In genomic region chr2:131671841-131672470, GRCh38 we compare ENCODE assay signal across 7 cellular contexts.
DNase-seq lines count a peak whose midpoint lies in the region; ATAC-seq, FAIRE-seq and TF ChIP-seq lines count a peak whose summit lies in the region.
"Not testable (repeated sequence)": the region's sequence is repeated elsewhere in the genome, so short reads cannot be mapped to it uniquely, and the experiment has no call there.

No MANE protein-coding gene starts in this region.

- not testable (repeated sequence) for H3K9ac ChIP-seq in GM12878 (ENCODE audit: control insufficient read depth, insufficient read depth, low read length)
- H3K9ac ChIP-seq in skeletal muscle tissue (ENCODE audit: low read depth in 1 of 3, low read length in 3 of 3) = peak overlapping the region in 1 of 3 donors; percentile 66

- not testable (repeated sequence) for H3K4me1 Mint-ChIP-seq in GM23338; naive thymus-derived CD4-positive, alpha-beta T cell

- peak; percentile 37 for ATAC-seq in GM23338
- ATAC-seq in GM12878; naive thymus-derived CD4-positive, alpha-beta T cell: not testable (repeated sequence)

- not testable (repeated sequence) for H3K79me2 ChIP-seq in GM23338 (replicated peaks; ENCODE audit: insufficient read depth); PC-9 (ENCODE audit: low read depth); GM12878 (ENCODE audit: control insufficient read depth, insufficient read depth, low read length); hepatocyte

- RAD21 ChIA-PET in GM12878 (lab: Charles Lee; ENCODE audit: unreplicated experiment) = interaction anchor here (0.7 to 3.3 kb wide), 13 partner anchors 10 to 1513 kb away, joined by 3 to 39 read pairs (median 4); a partner anchor contains a TSS

- CTCF ChIA-PET in PC-9 (lab: Charles Lee) = interaction anchor here (0.6 to 1.1 kb wide), 5 partner anchors 10 to 518 kb away, joined by 4 to 15 read pairs (median 11); no protein-coding TSS in a partner anchor
- CTCF ChIA-PET in GM12878 (lab: Yijun Ruan, JAX) = interaction anchor here (0.6 to 4.2 kb wide), 23 partner anchors 10 to 1494 kb away, joined by 3 to 74 read pairs (median 5); partner anchors contain the start of genes CCDC74A and MZT2A
- CTCF ChIA-PET in naive thymus-derived CD4-positive, alpha-beta T cell (lab: Charles Lee) = interaction anchor here (0.6 to 2.5 kb wide), 9 partner anchors 10 to 521 kb away, joined by 3 to 17 read pairs (median 4); no protein-coding TSS in a partner anchor

- SMC1A ChIA-PET in GM12878 (lab: Charles Lee; ENCODE audit: uncharacterized antibody, unreplicated experiment) = interaction anchor here (0.6 to 3.0 kb wide), 13 partner anchors 10 to 1339 kb away, joined by 3 to 22 read pairs (median 4); no protein-coding TSS in a partner anchor

- H3K36me3 Mint-ChIP-seq in GM23338 (ENCODE audit: low read depth); naive thymus-derived CD4-positive, alpha-beta T cell: not testable (repeated sequence)

- H3K9me3 Mint-ChIP-seq in GM23338 = peaks cover 19% of the 10 kb centered on the region
- not testable (repeated sequence) for H3K9me3 Mint-ChIP-seq in naive thymus-derived CD4-positive, alpha-beta T cell

- in situ Hi-C loops in GM12878 (cut with MboI) = loop anchor here (5.0 to 10.0 kb wide), 4 partner anchors 133 to 1517 kb away; no protein-coding TSS in a partner anchor

- not testable (repeated sequence) for TF ChIP-seq POLR2A in GM12878 (IDR thresholded peaks at IDR 0.05; ENCODE audit: low read depth, low read length)

- H3K4me2 ChIP-seq in GM23338 (peak overlapping the region; percentile 77), PC-9 (peak overlapping the region; percentile 38; the same call in 1 of the 2 replicates), GM12878 (ENCODE audit: control insufficient read depth, insufficient read depth) (peak overlapping the region; percentile 86), hepatocyte (peak overlapping the region; percentile 96)

- H3K9me2 ChIP-seq in GM23338 (ENCODE audit: insufficient read depth); PC-9 (ENCODE audit: insufficient read depth); hepatocyte (replicated peaks; ENCODE audit: insufficient read depth): not testable (repeated sequence)

- H4K20me1 ChIP-seq in GM23338 (replicated peaks; ENCODE audit: insufficient read depth); PC-9 (ENCODE audit: insufficient read depth); GM12878 (ENCODE audit: control insufficient read depth, insufficient read depth); hepatocyte (ENCODE audit: insufficient read depth, poor library complexity, severe bottlenecking): not testable (repeated sequence)

- not testable (repeated sequence) for FAIRE-seq in GM12878 (lab: Jason Lieb, UNC)

- H3K4me3 Mint-ChIP-seq in GM23338 = not testable (repeated sequence)
- H3K4me3 Mint-ChIP-seq in naive thymus-derived CD4-positive, alpha-beta T cell = peak overlapping the region in 6 of 10 donors; percentile 38 to 76 (median 70)

- BruUV-seq in PC-9 (replicated peaks; lab: Mats Ljungman, UMichigan); GM12878 (replicated peaks; lab: Mats Ljungman, UMichigan): not testable (repeated sequence)

- peak overlapping the region; percentile 80; the same call in 1 of the 2 replicates for H2AFZ ChIP-seq in GM23338
- not testable (repeated sequence) for H2AFZ ChIP-seq in PC-9, hepatocyte
- H2AFZ ChIP-seq in GM12878 (ENCODE audit: control insufficient read depth, low read depth, low read length) = peak overlapping the region; percentile 71; the same call in 1 of the 2 replicates

- not testable (repeated sequence) for TF ChIP-seq EP300 in GM12878 (IDR thresholded peaks at IDR 0.05; ENCODE audit: borderline replicate concordance in 1 of 2, control insufficient read depth in 1 of 2, low read depth in 2 of 2, low read length in 2 of 2)

- intact Hi-C loops in PC-9 (cut with micrococcal nuclease; ENCODE audit: unreplicated experiment) = not testable (repeated sequence)
- intact Hi-C loops in GM12878 (cut with micrococcal nuclease; ENCODE audit: unreplicated experiment) = loop anchor here (1.0 to 10.0 kb wide), 6 partner anchors 91 to 1514 kb away; partner anchors contain the start of gene MZT2A
- intact Hi-C loops in naive thymus-derived CD4-positive, alpha-beta T cell (cut with micrococcal nuclease) = loop anchor here (1.0 to 10.0 kb wide), 5 partner anchors 147 to 518 kb away; partner anchors contain the start of genes CCDC74A (in 1 of the 2) and MZT2A (in 1 of the 2)

- not testable (repeated sequence) for H3K27ac ChIP-seq in GM23338 (ENCODE audit: low read depth); PC-9; GM12878 (ENCODE audit: control insufficient read depth, insufficient read depth); hepatocyte; naive thymus-derived CD4-positive, alpha-beta T cell (ENCODE audit: low read depth, low read length); skeletal muscle tissue (ENCODE audit: low read depth, low read length)

- WGBS in GM12878 (ENCODE audit: insufficient coverage, insufficient replicate concordance, low lambda C conversion rate, missing lambda C conversion rate) = 78% methylated on average over 28 of the region's 28 CpGs
- WGBS in hepatocyte (ENCODE audit: low lambda C conversion rate, missing lambda C conversion rate) = 87% methylated on average over 28 of the region's 28 CpGs

- H3K4me1 ChIP-seq in GM23338 (ENCODE audit: insufficient read depth); PC-9 (replicated peaks; ENCODE audit: insufficient read depth); naive thymus-derived CD4-positive, alpha-beta T cell (ENCODE audit: control insufficient read depth in 2 of 2, insufficient read depth in 2 of 2, low read length in 2 of 2): not testable (repeated sequence)
- H3K4me1 ChIP-seq in GM12878 (ENCODE audit: control insufficient read depth, insufficient read depth, low read length) (peaks cover 19% of the 10 kb centered on the region), hepatocyte (ENCODE audit: insufficient read depth) (peaks cover 13% of the 10 kb centered on the region), skeletal muscle tissue (ENCODE audit: control insufficient read depth in 3 of 3, insufficient read depth in 3 of 3, low read length in 3 of 3) (peaks cover 16 to 28% (median 27%) of the 10 kb centered on the region in 3 donors)

- not testable (repeated sequence) for H3K36me3 ChIP-seq in GM23338 (ENCODE audit: insufficient read depth); PC-9 (ENCODE audit: low read depth); GM12878 (ENCODE audit: control insufficient read depth in 2 of 2, insufficient read depth in 2 of 2, low read length in 1 of 2); hepatocyte (replicated peaks; ENCODE audit: insufficient read depth, low read depth); naive thymus-derived CD4-positive, alpha-beta T cell (ENCODE audit: control insufficient read depth in 2 of 3, insufficient read depth in 3 of 3, low read length in 3 of 3); skeletal muscle tissue (ENCODE audit: control insufficient read depth in 3 of 3, insufficient read depth in 3 of 3, low read length in 3 of 3)

- not testable (repeated sequence) for H3F3A ChIP-seq in GM23338 (replicated peaks; ENCODE audit: low read depth); PC-9 (ENCODE audit: insufficient read depth, low read depth)

- H3K4me3 ChIP-seq in GM23338 = peak overlapping the region; percentile 55
- not testable (repeated sequence) for H3K4me3 ChIP-seq in PC-9; GM12878; hepatocyte; naive thymus-derived CD4-positive, alpha-beta T cell (ENCODE audit: low read length)
- H3K4me3 ChIP-seq in skeletal muscle tissue (ENCODE audit: low read length in 3 of 3) = peak overlapping the region; percentile 49 to 60 (median 58)

- H3K27me3 ChIP-seq in GM23338 (ENCODE audit: insufficient read depth) (peaks cover 11% of the 10 kb centered on the region), PC-9 (ENCODE audit: insufficient read depth, low read depth) (peaks cover 27% of the 10 kb centered on the region)
- H3K27me3 ChIP-seq in GM12878 (replicated peaks in 1 of 2; ENCODE audit: control insufficient read depth in 2 of 2, insufficient read depth in 2 of 2, low read length in 1 of 2); hepatocyte; naive thymus-derived CD4-positive, alpha-beta T cell (ENCODE audit: control insufficient read depth in 2 of 2, insufficient read depth in 2 of 2, low read length in 2 of 2); skeletal muscle tissue (ENCODE audit: control insufficient read depth in 3 of 3, insufficient read depth in 3 of 3, low read length in 3 of 3): not testable (repeated sequence)

- peaks cover 21% of the 10 kb centered on the region for H3K27me3 Mint-ChIP-seq in GM23338 (ENCODE audit: insufficient read depth, low read depth, poor library complexity)
- H3K27me3 Mint-ChIP-seq in naive thymus-derived CD4-positive, alpha-beta T cell = peaks cover 16 to 52% (median 33%) of the 10 kb centered on the region in 5 donors

- DNase-seq in GM23338 (ENCODE audit: low spot score) = peak; percentile 35
- peak; percentile 57 for DNase-seq in NCI-H146 (lab: John Stamatoyannopoulos, UW)
- DNase-seq in PC-9; GM12878 (ENCODE audit: low read depth, low spot score); hepatocyte (ENCODE audit: low spot score); naive thymus-derived CD4-positive, alpha-beta T cell: not testable (repeated sequence)

- not testable (repeated sequence) for H3K27ac Mint-ChIP-seq in GM23338; naive thymus-derived CD4-positive, alpha-beta T cell

- TF ChIP-seq CTCF in GM23338 (conservative IDR thresholded peaks at IDR 0.05; ENCODE audit: low read depth in 2 of 2); PC-9 (conservative IDR thresholded peaks at IDR 0.05); GM12878 (IDR thresholded peaks at IDR 0.05 in 2 of 3, conservative IDR thresholded peaks at IDR 0.05 in 1 of 3; ENCODE audit: control insufficient read depth in 2 of 3, extremely low read depth in 1 of 3, insufficient read depth in 1 of 3, low read depth in 3 of 3, low read length in 3 of 3); hepatocyte (IDR thresholded peaks at IDR 0.05; ENCODE audit: poor library complexity): not testable (repeated sequence)

- H3K9me3 ChIP-seq in PC-9 (ENCODE audit: insufficient read depth, low read depth); GM12878 (replicated peaks; ENCODE audit: control insufficient read depth, insufficient read depth, low read length); hepatocyte (ENCODE audit: low read depth); naive thymus-derived CD4-positive, alpha-beta T cell (ENCODE audit: control insufficient read depth in 2 of 3, low read length in 3 of 3); skeletal muscle tissue (ENCODE audit: control insufficient read depth in 3 of 3, low read length in 3 of 3): not testable (repeated sequence)

- not testable (repeated sequence) for TF ChIP-seq RAD21 in GM12878 (IDR thresholded peaks at IDR 0.05; ENCODE audit: insufficient read depth, low read depth, low read length)

- POLR2A ChIA-PET in PC-9 (lab: Charles Lee; ENCODE audit: unreplicated experiment); naive thymus-derived CD4-positive, alpha-beta T cell (lab: Charles Lee): not testable (repeated sequence)
- POLR2A ChIA-PET in GM12878 (lab: Charles Lee) = interaction anchor here (1.1 kb wide), 1 partner anchor 37 kb away, joined by 3 read pairs; no protein-coding TSS in a partner anchor

Comparison
In these comparisons a context has a peak if more than half of its experiments do, and no peak if none do; other contexts are left out.
1. H3K4me2 ChIP-seq: peak in every context shown above with its lines; median percentile 96 in hepatocyte; 86 in GM12878; 77 in GM23338; 38 in PC-9.